Comparison of ENCODE assay signal across 1 cellular context in genomic region chr16:57300387-57301125, GRCh38.
TF ChIP-seq lines count a peak whose summit lies in the region.

No MANE protein-coding gene starts in this region.

TF ChIP-seq in K562, 482 proteins besides CTCF, POLR2A, EP300 and RAD21 (continued from another document and continues in another):
- TF ChIP-seq, protein P1, sequence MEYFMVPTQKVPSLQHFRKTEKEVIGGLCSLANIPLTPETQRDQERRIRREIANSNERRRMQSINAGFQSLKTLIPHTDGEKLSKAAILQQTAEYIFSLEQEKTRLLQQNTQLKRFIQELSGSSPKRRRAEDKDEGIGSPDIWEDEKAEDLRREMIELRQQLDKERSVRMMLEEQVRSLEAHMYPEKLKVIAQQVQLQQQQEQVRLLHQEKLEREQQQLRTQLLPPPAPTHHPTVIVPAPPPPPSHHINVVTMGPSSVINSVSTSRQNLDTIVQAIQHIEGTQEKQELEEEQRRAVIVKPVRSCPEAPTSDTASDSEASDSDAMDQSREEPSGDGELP (CRISPR knock-in tag; IDR thresholded peaks at IDR 0.05; ENCODE audit: borderline replicate concordance), result peak; percentile 71; the same call in 1 of the 2 replicates
- TF ChIP-seq, protein P2, sequence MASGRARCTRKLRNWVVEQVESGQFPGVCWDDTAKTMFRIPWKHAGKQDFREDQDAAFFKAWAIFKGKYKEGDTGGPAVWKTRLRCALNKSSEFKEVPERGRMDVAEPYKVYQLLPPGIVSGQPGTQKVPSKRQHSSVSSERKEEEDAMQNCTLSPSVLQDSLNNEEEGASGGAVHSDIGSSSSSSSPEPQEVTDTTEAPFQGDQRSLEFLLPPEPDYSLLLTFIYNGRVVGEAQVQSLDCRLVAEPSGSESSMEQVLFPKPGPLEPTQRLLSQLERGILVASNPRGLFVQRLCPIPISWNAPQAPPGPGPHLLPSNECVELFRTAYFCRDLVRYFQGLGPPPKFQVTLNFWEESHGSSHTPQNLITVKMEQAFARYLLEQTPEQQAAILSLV (tag; IDR thresholded peaks at IDR 0.05), result no peak
- TF ChIP-seq ZNF408 (CRISPR knock-in tag; IDR thresholded peaks at IDR 0.05; ENCODE audit: low read depth), result no peak
- no peak for TF ChIP-seq KAT8 (IDR thresholded peaks at IDR 0.05; ENCODE audit: low read depth)
- no peak for TF ChIP-seq MTF1 (CRISPR knock-in tag; IDR thresholded peaks at IDR 0.05; ENCODE audit: borderline replicate concordance)
- no peak for TF ChIP-seq SRSF1 (IDR thresholded peaks at IDR 0.05; ENCODE audit: low read depth, low read length)
- TF ChIP-seq, protein P3, sequence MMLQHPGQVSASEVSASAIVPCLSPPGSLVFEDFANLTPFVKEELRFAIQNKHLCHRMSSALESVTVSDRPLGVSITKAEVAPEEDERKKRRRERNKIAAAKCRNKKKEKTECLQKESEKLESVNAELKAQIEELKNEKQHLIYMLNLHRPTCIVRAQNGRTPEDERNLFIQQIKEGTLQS (IDR thresholded peaks at IDR 0.05), result no peak
- TF ChIP-seq, protein P3 (CRISPR knock-in tag; conservative IDR thresholded peaks at IDR 0.05), result no peak
- TF ChIP-seq, protein P4, sequence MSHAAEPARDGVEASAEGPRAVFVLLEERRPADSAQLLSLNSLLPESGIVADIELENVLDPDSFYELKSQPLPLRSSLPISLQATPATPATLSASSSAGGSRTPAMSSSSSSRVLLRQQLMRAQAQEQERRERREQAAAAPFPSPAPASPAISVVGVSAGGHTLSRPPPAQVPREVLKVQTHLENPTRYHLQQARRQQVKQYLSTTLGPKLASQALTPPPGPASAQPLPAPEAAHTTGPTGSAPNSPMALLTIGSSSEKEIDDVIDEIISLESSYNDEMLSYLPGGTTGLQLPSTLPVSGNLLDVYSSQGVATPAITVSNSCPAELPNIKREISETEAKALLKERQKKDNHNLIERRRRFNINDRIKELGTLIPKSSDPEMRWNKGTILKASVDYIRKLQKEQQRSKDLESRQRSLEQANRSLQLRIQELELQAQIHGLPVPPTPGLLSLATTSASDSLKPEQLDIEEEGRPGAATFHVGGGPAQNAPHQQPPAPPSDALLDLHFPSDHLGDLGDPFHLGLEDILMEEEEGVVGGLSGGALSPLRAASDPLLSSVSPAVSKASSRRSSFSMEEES (CRISPR knock-in tag; IDR thresholded peaks at IDR 0.05), result no peak
- no peak for TF ChIP-seq HMGN3 (IDR thresholded peaks at IDR 0.05; ENCODE audit: borderline replicate concordance, extremely low read depth, insufficient read length, low read depth, low read length)
- peak; percentile 87 for TF ChIP-seq XRCC5 (IDR thresholded peaks at IDR 0.05; ENCODE audit: low read depth, low read length)
- no peak for TF ChIP-seq ZNF12 (CRISPR knock-in tag; IDR thresholded peaks at IDR 0.05)
- no peak for TF ChIP-seq ZNF57 (CRISPR knock-in tag; IDR thresholded peaks at IDR 0.05)
- TF ChIP-seq ZFP91 (CRISPR knock-in tag; IDR thresholded peaks at IDR 0.05), result no peak
- no peak for TF ChIP-seq SMARCA4 (IDR thresholded peaks at IDR 0.05)
- peak; percentile 53 for TF ChIP-seq KLF13 (tag; IDR thresholded peaks at IDR 0.05; ENCODE audit: borderline replicate concordance, low read depth)
- 0 out of 2 replicates have a peak, but pooled peaks have one; percentile 35 for TF ChIP-seq GATAD2B (IDR thresholded peaks at IDR 0.05; ENCODE audit: borderline replicate concordance)
- TF ChIP-seq ZNF232 (CRISPR knock-in tag; IDR thresholded peaks at IDR 0.05), result no peak
- TF ChIP-seq, protein P5, sequence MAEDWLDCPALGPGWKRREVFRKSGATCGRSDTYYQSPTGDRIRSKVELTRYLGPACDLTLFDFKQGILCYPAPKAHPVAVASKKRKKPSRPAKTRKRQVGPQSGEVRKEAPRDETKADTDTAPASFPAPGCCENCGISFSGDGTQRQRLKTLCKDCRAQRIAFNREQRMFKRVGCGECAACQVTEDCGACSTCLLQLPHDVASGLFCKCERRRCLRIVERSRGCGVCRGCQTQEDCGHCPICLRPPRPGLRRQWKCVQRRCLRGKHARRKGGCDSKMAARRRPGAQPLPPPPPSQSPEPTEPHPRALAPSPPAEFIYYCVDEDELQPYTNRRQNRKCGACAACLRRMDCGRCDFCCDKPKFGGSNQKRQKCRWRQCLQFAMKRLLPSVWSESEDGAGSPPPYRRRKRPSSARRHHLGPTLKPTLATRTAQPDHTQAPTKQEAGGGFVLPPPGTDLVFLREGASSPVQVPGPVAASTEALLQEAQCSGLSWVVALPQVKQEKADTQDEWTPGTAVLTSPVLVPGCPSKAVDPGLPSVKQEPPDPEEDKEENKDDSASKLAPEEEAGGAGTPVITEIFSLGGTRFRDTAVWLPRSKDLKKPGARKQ (CRISPR knock-in tag; IDR thresholded peaks at IDR 0.05), result no peak
- TF ChIP-seq, protein P6, sequence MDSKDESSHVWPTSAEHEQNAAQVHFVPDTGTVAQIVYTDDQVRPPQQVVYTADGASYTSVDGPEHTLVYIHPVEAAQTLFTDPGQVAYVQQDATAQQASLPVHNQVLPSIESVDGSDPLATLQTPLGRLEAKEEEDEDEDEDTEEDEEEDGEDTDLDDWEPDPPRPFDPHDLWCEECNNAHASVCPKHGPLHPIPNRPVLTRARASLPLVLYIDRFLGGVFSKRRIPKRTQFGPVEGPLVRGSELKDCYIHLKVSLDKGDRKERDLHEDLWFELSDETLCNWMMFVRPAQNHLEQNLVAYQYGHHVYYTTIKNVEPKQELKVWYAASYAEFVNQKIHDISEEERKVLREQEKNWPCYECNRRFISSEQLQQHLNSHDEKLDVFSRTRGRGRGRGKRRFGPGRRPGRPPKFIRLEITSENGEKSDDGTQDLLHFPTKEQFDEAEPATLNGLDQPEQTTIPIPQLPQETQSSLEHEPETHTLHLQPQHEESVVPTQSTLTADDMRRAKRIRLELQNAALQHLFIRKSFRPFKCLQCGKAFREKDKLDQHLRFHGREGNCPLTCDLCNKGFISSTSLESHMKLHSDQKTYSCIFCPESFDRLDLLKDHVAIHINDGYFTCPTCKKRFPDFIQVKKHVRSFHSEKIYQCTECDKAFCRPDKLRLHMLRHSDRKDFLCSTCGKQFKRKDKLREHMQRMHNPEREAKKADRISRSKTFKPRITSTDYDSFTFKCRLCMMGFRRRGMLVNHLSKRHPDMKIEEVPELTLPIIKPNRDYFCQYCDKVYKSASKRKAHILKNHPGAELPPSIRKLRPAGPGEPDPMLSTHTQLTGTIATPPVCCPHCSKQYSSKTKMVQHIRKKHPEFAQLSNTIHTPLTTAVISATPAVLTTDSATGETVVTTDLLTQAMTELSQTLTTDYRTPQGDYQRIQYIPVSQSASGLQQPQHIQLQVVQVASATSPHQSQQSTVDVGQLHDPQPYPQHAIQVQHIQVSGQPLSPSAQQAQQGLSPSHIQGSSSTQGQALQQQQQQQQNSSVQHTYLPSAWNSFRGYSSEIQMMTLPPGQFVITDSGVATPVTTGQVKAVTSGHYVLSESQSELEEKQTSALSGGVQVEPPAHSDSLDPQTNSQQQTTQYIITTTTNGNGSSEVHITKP (IDR thresholded peaks at IDR 0.05; ENCODE audit: partially characterized antibody), result peak; percentile 21
- TF ChIP-seq PTBP1 (IDR thresholded peaks at IDR 0.05; ENCODE audit: low read depth, low read length), result no peak
- TF ChIP-seq ZNF280B (CRISPR knock-in tag; IDR thresholded peaks at IDR 0.05), result no peak
- TF ChIP-seq, protein P7, sequence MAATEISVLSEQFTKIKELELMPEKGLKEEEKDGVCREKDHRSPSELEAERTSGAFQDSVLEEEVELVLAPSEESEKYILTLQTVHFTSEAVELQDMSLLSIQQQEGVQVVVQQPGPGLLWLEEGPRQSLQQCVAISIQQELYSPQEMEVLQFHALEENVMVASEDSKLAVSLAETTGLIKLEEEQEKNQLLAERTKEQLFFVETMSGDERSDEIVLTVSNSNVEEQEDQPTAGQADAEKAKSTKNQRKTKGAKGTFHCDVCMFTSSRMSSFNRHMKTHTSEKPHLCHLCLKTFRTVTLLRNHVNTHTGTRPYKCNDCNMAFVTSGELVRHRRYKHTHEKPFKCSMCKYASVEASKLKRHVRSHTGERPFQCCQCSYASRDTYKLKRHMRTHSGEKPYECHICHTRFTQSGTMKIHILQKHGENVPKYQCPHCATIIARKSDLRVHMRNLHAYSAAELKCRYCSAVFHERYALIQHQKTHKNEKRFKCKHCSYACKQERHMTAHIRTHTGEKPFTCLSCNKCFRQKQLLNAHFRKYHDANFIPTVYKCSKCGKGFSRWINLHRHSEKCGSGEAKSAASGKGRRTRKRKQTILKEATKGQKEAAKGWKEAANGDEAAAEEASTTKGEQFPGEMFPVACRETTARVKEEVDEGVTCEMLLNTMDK (IDR thresholded peaks at IDR 0.05; ENCODE audit: borderline replicate concordance, insufficient read depth, low read depth, low read length, poor library complexity, severe bottlenecking), result no peak
- TF ChIP-seq ZNF324 (CRISPR knock-in tag; IDR thresholded peaks at IDR 0.05), result no peak
- TF ChIP-seq MYBL2 (IDR thresholded peaks at IDR 0.05; ENCODE audit: low read depth), result no peak
- TF ChIP-seq MYBL2 (CRISPR knock-in tag; IDR thresholded peaks at IDR 0.05; ENCODE audit: borderline replicate concordance), result no peak
- TF ChIP-seq POLR2G (IDR thresholded peaks at IDR 0.05; ENCODE audit: low read depth, low read length), result no peak
- TF ChIP-seq ZEB2 (IDR thresholded peaks at IDR 0.05), result no peak
- TF ChIP-seq CTBP1 (IDR thresholded peaks at IDR 0.05; ENCODE audit: borderline replicate concordance), result peak; percentile 90
- peak; percentile 8; the same call in 1 of the 2 replicates for TF ChIP-seq SMARCA5 (IDR thresholded peaks at IDR 0.05)
- TF ChIP-seq SIN3A (IDR thresholded peaks at IDR 0.05; ENCODE audit: borderline replicate concordance in 2 of 2, control insufficient read depth in 1 of 2, low read depth in 2 of 2, low read length in 2 of 2), result no peak; a peak in 1 of 4 replicates
- TF ChIP-seq ESRRA (IDR thresholded peaks at IDR 0.05; ENCODE audit: borderline replicate concordance, low read depth), result peak; percentile 83
- no peak for TF ChIP-seq FOXA1 (IDR thresholded peaks at IDR 0.05; ENCODE audit: borderline replicate concordance)
- no peak for TF ChIP-seq HDGF (IDR thresholded peaks at IDR 0.05)
- TF ChIP-seq NFIX (CRISPR knock-in tag; IDR thresholded peaks at IDR 0.05; ENCODE audit: low read depth), result no peak
- TF ChIP-seq COPS2 (conservative IDR thresholded peaks at IDR 0.05), result no peak
- no peak for TF ChIP-seq AFF4 (CRISPR knock-in tag; IDR thresholded peaks at IDR 0.05)
- peak; percentile 37; the same call in 1 of the 2 replicates for TF ChIP-seq CREB1 (IDR thresholded peaks at IDR 0.05)
- TF ChIP-seq CREB1 (CRISPR knock-in tag; IDR thresholded peaks at IDR 0.05), result peak; percentile 78
- TF ChIP-seq, protein P8, sequence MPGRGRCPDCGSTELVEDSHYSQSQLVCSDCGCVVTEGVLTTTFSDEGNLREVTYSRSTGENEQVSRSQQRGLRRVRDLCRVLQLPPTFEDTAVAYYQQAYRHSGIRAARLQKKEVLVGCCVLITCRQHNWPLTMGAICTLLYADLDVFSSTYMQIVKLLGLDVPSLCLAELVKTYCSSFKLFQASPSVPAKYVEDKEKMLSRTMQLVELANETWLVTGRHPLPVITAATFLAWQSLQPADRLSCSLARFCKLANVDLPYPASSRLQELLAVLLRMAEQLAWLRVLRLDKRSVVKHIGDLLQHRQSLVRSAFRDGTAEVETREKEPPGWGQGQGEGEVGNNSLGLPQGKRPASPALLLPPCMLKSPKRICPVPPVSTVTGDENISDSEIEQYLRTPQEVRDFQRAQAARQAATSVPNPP (IDR thresholded peaks at IDR 0.05; ENCODE audit: borderline replicate concordance, insufficient read depth, insufficient read length), result no peak
- TF ChIP-seq NR2C1 (IDR thresholded peaks at IDR 0.05), result peak; percentile 26; the same call in 1 of the 2 replicates
- TF ChIP-seq NR2C1 (tag; IDR thresholded peaks at IDR 0.05), result no peak
- no peak for TF ChIP-seq CBFA2T2 (conservative IDR thresholded peaks at IDR 0.05)
